1 cellular context compared by ENCODE assay signal in the genomic region with DNA sequence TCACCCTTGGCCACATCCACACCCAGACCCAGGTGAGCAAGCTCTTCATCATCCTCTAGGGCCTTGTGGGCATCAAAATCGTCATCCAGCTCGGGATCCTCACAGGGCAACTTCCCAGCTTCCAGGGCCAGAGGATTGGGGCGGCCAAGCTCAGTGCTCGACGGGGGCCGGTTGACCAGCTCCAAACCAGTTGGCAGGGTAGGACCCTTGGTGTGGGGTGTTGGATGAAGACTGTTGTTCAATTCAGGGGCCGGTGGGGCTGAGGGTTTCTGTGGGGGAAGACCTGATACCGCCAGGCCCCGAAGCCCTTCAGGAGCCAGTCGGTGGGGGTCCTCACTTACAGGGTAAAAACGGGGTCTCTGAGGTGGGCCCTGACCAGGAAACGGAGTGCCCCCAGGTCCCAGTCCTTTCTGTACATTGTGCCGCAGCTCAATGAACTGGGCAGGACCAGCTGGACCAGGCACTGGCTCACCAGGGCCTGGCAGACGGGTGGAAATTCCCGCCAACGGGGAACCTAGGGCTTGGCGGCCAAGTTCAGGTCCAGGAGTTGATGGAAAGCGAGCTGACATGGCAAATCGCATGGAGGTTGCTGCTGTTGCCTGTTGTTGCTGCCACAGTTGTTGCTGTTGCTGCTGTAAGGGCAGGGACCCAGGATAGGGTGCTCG.
A peak's percentile ranks its signal among the peaks of the same experiment; 100 is the strongest.
TF ChIP-seq lines count a peak whose summit lies in the region.

No MANE protein-coding gene starts in this region.

TF ChIP-seq in HepG2, 621 proteins besides CTCF, POLR2A, EP300 and RAD21:
- TF ChIP-seq, protein P1, sequence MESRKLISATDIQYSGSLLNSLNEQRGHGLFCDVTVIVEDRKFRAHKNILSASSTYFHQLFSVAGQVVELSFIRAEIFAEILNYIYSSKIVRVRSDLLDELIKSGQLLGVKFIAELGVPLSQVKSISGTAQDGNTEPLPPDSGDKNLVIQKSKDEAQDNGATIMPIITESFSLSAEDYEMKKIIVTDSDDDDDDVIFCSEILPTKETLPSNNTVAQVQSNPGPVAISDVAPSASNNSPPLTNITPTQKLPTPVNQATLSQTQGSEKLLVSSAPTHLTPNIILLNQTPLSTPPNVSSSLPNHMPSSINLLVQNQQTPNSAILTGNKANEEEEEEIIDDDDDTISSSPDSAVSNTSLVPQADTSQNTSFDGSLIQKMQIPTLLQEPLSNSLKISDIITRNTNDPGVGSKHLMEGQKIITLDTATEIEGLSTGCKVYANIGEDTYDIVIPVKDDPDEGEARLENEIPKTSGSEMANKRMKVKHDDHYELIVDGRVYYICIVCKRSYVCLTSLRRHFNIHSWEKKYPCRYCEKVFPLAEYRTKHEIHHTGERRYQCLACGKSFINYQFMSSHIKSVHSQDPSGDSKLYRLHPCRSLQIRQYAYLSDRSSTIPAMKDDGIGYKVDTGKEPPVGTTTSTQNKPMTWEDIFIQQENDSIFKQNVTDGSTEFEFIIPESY (CRISPR knock-in tag; IDR thresholded peaks at IDR 0.05), result 0 out of 2 replicates have a peak, but pooled peaks have one; percentile 17
- TF ChIP-seq RARA (CRISPR knock-in tag; IDR thresholded peaks at IDR 0.05) (no peak), MAFF (IDR thresholded peaks at IDR 0.05; ENCODE audit: low read depth, low read length) (0 out of 2 replicates have a peak, but pooled peaks have one; percentile 3)
